Comparison of ENCODE assay signal across 16 cellular contexts in the genomic region with DNA sequence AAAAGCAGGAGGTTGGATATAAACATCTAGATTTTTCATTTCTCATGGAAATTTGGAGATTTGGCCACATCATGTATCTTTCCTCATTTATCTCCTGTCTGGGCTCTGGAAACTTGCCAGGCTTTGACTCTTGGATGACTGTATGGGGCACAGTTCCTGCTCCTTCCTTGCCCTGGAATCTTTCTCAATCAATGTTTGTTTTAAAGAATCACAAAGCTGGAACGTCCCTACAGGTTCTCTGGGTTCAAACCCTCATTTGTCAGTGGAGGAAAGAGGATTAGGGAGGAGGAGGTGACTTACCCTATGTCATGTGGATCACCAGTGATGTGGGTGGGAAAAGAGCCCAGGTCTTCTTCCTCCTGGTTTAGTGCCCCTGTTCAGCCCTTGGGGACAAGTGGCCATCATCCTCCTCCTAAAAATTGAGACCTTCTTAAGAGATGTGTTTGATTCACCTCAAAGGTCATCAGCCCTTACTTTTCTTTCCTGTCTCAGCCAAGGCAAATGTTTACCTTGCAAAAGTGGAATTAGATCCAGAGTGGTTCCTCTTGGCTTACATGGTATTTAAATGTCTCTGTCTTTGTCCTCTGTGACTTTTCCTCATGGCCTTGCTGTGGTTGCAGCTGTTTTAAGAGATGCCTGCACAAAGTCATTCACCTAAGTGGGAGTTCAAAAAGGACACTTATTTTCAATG. TPM values are rescaled to one million over a fixed set of nuclear protein-coding genes. Genes with fewer than 3 reads are reported as not detected.
DNase-seq lines count a peak whose midpoint lies in the region; TF ChIP-seq lines count a peak whose summit lies in the region.
"Had no signal": no experiment of that assay in that cellular context is flagged by ENCODE, and none has a peak within 500 bp of the region (broad histone marks: within the 10 kb centered on the region; RNA-seq: fewer than 3 reads in every experiment).

No MANE protein-coding gene starts in this region.

- TF ChIP-seq POLR2A in breast epithelium (IDR thresholded peaks at IDR 0.05) = no peak
- TF ChIP-seq POLR2A in vagina (IDR thresholded peaks at IDR 0.05) = no peak

- BruUV-seq in MCF 10A (replicated peaks; lab: Mats Ljungman, UMichigan) = no TSS peak

- intact Hi-C loops in MCF 10A (cut with micrococcal nuclease) = no loop called here
- intact Hi-C loops in breast epithelium (cut with DNase I; ENCODE audit: low total_unique reads) = no loop called here
- intact Hi-C loops in vagina (cut with DNase I) = no loop called here

- H3K4me1 Mint-ChIP-seq in MCF 10A (ENCODE audit: insufficient read depth, unreplicated experiment) = peaks cover 9% of the 10 kb centered on the region

- H3K27me3 Mint-ChIP-seq in MCF 10A (ENCODE audit: insufficient read depth, unreplicated experiment) = no peaks in the 10 kb centered on the region

- H3K27ac ChIP-seq in breast epithelium = no peak overlapping the region
- no peak overlapping the region for H3K27ac ChIP-seq in vagina
- H3K27ac ChIP-seq: coronary artery, thoracic aorta had no signal

- no peak overlapping the region for H3K27ac Mint-ChIP-seq in MCF 10A (ENCODE audit: low read depth, unreplicated experiment)
- H3K27ac Mint-ChIP-seq: activated T-cell treated with anti-CD3 and anti-CD28 coated beads, Interleukin-2, amount 50 U/mL, for 72 hours had no signal

- TF ChIP-seq CTCF in MCF 10A (IDR thresholded peaks at IDR 0.05; ENCODE audit: unreplicated experiment) (no peak), breast epithelium (IDR thresholded peaks at IDR 0.05) (no peak), fibroblast of the aortic adventitia (IDR thresholded peaks at IDR 0.05; ENCODE audit: insufficient read depth, low read length) (no peak), vagina (IDR thresholded peaks at IDR 0.05) (no peak)

- no peaks in the 10 kb centered on the region for H3K9me3 Mint-ChIP-seq in MCF 10A (ENCODE audit: unreplicated experiment)
- H3K9me3 Mint-ChIP-seq: activated T-cell treated with anti-CD3 and anti-CD28 coated beads, Interleukin-2, amount 50 U/mL, for 72 hours had no signal

- DNase-seq in MCF 10A (ENCODE audit: unreplicated experiment) (peak; percentile 93), breast epithelium (ENCODE audit: low spot score in 2 of 2) (no peak), RKO (ENCODE audit: low spot score) (peak; percentile 35), fibroblast of the aortic adventitia (ENCODE audit: low read depth) (peak; percentile 71), NCI-H524 treated with DMSO at 0.1 percent for 48 hours (lab: John Stamatoyannopoulos, UW) (no peak), vagina (ENCODE audit: extremely low spot score in 2 of 2) (no peak), dedifferentiated amniotic fluid mesenchymal stem cell (ENCODE audit: extremely low spot score) (no peak)
- DNase-seq in activated CD8-positive, alpha-beta memory T cell treated with anti-CD3 and anti-CD28 coated beads, Interleukin-2, amount 50 U/mL, for 4 hours = no peak
- DNase-seq: activated CD4-positive, alpha-beta T cell treated with anti-CD3 and anti-CD28 coated beads for 4 hours; activated T-cell treated with anti-CD3 and anti-CD28 coated beads, Interleukin-2, amount 50 U/mL, for 72 hours; amniotic stem cell; KG1; NCI-H2171 treated with DMSO at 0.1 percent for 48 hours; T-helper 1 cell had no signal

- POLR2A ChIA-PET in MCF 10A (lab: Yijun Ruan, JAX) = interaction anchor here (0.6 kb wide), 1 partner anchor 14 kb away, joined by 3 read pairs; no protein-coding TSS in a partner anchor

- no peak overlapping the region for H3K4me3 Mint-ChIP-seq in MCF 10A (ENCODE audit: unreplicated experiment)
- H3K4me3 Mint-ChIP-seq: activated T-cell treated with anti-CD3 and anti-CD28 coated beads, Interleukin-2, amount 50 U/mL, for 72 hours had no signal

- CTCF ChIA-PET in MCF 10A (lab: Yijun Ruan, JAX) = interaction anchor here (0.6 to 2.3 kb wide), 2 partner anchors 17 to 1422 kb away, joined by 3 to 8 read pairs; no protein-coding TSS in a partner anchor

- no peaks in the 10 kb centered on the region for H3K27me3 ChIP-seq in breast epithelium
- no peaks in the 10 kb centered on the region for H3K27me3 ChIP-seq in vagina

- H3K4me1 ChIP-seq in breast epithelium (no peaks in the 10 kb centered on the region), vagina (no peaks in the 10 kb centered on the region)

- no peak overlapping the region for H3K4me3 ChIP-seq in breast epithelium
- no peak overlapping the region for H3K4me3 ChIP-seq in fibroblast of the aortic adventitia (ENCODE audit: low read depth, low read length)
- no peak overlapping the region for H3K4me3 ChIP-seq in vagina
- H3K4me3 ChIP-seq: coronary artery, thoracic aorta had no signal

- peaks cover 6% of the 10 kb centered on the region for H3K36me3 Mint-ChIP-seq in MCF 10A (ENCODE audit: insufficient read depth, unreplicated experiment)

- H3K36me3 ChIP-seq in breast epithelium (no peaks in the 10 kb centered on the region), vagina (no peaks in the 10 kb centered on the region)
- H3K36me3 ChIP-seq: thoracic aorta had no signal

- H3K9me3 ChIP-seq in breast epithelium = no peaks in the 10 kb centered on the region
- no peaks in the 10 kb centered on the region for H3K9me3 ChIP-seq in vagina
- H3K9me3 ChIP-seq: thoracic aorta had no signal

RNA-seq across cellular contexts. Expression of gene PDZD8, which starts 38.8 kb away (rescaled TPM):
- total RNA-seq in MCF 10A (2022) (43.0 and 43.3 TPM in 2 replicates), breast epithelium (10 to 100 TPM; 27.5 to 51.2 (median 27.9) TPM), fibroblast of the aortic adventitia (ENCODE audit: low replicate concordance) (24.2 and 42.2 TPM in 2 replicates), vagina (27.0 TPM)

Comparison
In these comparisons a context has a peak if more than half of its experiments do, and no peak if none do; other contexts are left out.
1. DNase-seq: peak in MCF 10A (single experiment), RKO (single experiment) and fibroblast of the aortic adventitia (single experiment); none in breast epithelium (0 of 2), NCI-H524 treated with DMSO at 0.1 percent for 48 hours (single experiment), vagina (0 of 2), dedifferentiated amniotic fluid mesenchymal stem cell (single experiment) and activated CD8-positive, alpha-beta memory T cell treated with anti-CD3 and anti-CD28 coated beads, Interleukin-2, amount 50 U/mL, for 4 hours (single experiment).